ENCODE assay signal across 39 cellular contexts in genomic region chr2:207716061-207716460, GRCh38.
"Had no signal": no experiment of that assay in that cellular context is flagged by ENCODE, and none has a peak within 500 bp of the region (broad histone marks: within the 10 kb centered on the region; RNA-seq: fewer than 3 reads in every experiment).

No MANE protein-coding gene starts in this region.

- DNase-seq: activated effector memory CD4-positive, alpha-beta T cell treated with anti-CD3 and anti-CD28 coated beads, Interleukin-2, amount 50 U/mL, for 16 hours; activated effector memory CD4-positive, alpha-beta T cell treated with Interleukin-2 at 50 U/mL for 16 hours; activated gamma-delta T cell; activated gamma-delta T cell treated with Interleukin-2 at 50 U/mL for 16 hours; activated naive CD4-positive, alpha-beta T cell; activated naive CD4-positive, alpha-beta T cell treated with anti-CD3 and anti-CD28 coated beads for 36 hours; activated naive CD4-positive, alpha-beta T cell treated with anti-CD3 and anti-CD28 coated beads, Interleukin-2, amount 10 ng/mL, durations not matched to agents 7 days and 5 days; activated naive CD4-positive, alpha-beta T cell treated with anti-CD3 and anti-CD28 coated beads, Interleukin-2, amount 50 U/mL, for 16 hours; activated naive CD4-positive, alpha-beta T cell treated with Interleukin-2 at 50 U/mL for 16 hours; activated naive CD8-positive, alpha-beta T cell treated with anti-CD3 and anti-CD28 coated beads for 36 hours; activated naive CD8-positive, alpha-beta T cell treated with anti-CD3 and anti-CD28 coated beads, Interleukin-2, amount 10 ng/mL, durations not matched to agents 7 days and 5 days; activated naive CD8-positive, alpha-beta T cell treated with anti-CD3 and anti-CD28 coated beads, Interleukin-2, amount 50 U/mL, for 24 hours; activated T-cell treated with anti-CD3 and anti-CD28 coated beads for 4 hours; activated T-cell treated with anti-CD3 and anti-CD28 coated beads, Interleukin-2, amount 50 U/mL, for 1 hour; activated T-cell treated with anti-CD3 and anti-CD28 coated beads, Interleukin-2, amount 50 U/mL, for 24 hours; activated T-cell treated with anti-CD3 and anti-CD28 coated beads, Interleukin-2, amount 50 U/mL, for 4 hours; activated T-cell treated with anti-CD3 and anti-CD28 coated beads, Interleukin-2, amount 50 U/mL, for 48 hours; activated T-cell treated with anti-CD3 and anti-CD28 coated beads, Interleukin-2, amount 50 U/mL, for 72 hours; adrenal gland; amniotic stem cell; amygdala; anterior cingulate cortex; aorta; body of pancreas; brain microvascular endothelial cell; caudate nucleus; central memory CD4-positive, alpha-beta T cell; cerebellar nuclear complex had no signal

- H3K9me3 ChIP-seq: adrenal gland, ascending aorta, body of pancreas, breast epithelium had no signal

- H3K9me3 Mint-ChIP-seq: activated naive CD4-positive, alpha-beta T cell treated with anti-CD3 and anti-CD28 coated beads for 36 hours; activated naive CD4-positive, alpha-beta T cell treated with anti-CD3 and anti-CD28 coated beads, Interleukin-2, amount 10 ng/mL, durations not matched to agents 7 days and 5 days; activated naive CD4-positive, alpha-beta T cell treated with anti-CD3 and anti-CD28 coated beads, Interleukin-2, amount 50 U/mL, for 24 hours; activated naive CD4-positive, alpha-beta T cell treated with anti-CD3 and anti-CD28 coated beads, Interleukin-2, amount 50 U/mL, for 72 hours; activated naive CD8-positive, alpha-beta T cell treated with anti-CD3 and anti-CD28 coated beads for 36 hours; activated naive CD8-positive, alpha-beta T cell treated with anti-CD3 and anti-CD28 coated beads, Interleukin-2, amount 10 ng/mL, durations not matched to agents 7 days and 5 days; activated naive CD8-positive, alpha-beta T cell treated with anti-CD3 and anti-CD28 coated beads, Interleukin-2, amount 50 U/mL, for 24 hours; activated T-cell treated with anti-CD3 and anti-CD28 coated beads, Interleukin-2, amount 50 U/mL, for 24 hours; activated T-cell treated with anti-CD3 and anti-CD28 coated beads, Interleukin-2, amount 50 U/mL, for 4 hours; activated T-cell treated with anti-CD3 and anti-CD28 coated beads, Interleukin-2, amount 50 U/mL, for 72 hours; activated T-helper 1 cell treated with anti-CD3 and anti-CD28 coated beads, Interleukin-12 subunit alpha, Interleukin-12 subunit beta, Interleukin-2, Interleukin-4 antibody, amounts not matched to agents 30 ng/mL and 10 ng/mL and 1 ng/mL, durations not matched to agents 14 hours and 24 hours and 36 hours; activated T-helper 17 cell treated with anti-CD3 and anti-CD28 coated beads, Interleukin-2, amount 50 U/mL, for 72 hours; activated T-helper 2 cell treated with anti-CD3 and anti-CD28 coated beads, Interferon-gamma antibody, Interleukin-2, Interleukin-4, amounts not matched to agents 10 μg/mL and 5 μg/mL and 100 μg/mL, durations not matched to agents 14 hours and 24 hours and 36 hours; central memory CD8-positive, alpha-beta T cell had no signal

- H3K27me3 Mint-ChIP-seq: activated naive CD4-positive, alpha-beta T cell treated with anti-CD3 and anti-CD28 coated beads, Interleukin-2, amount 10 ng/mL, durations not matched to agents 7 days and 5 days; activated naive CD4-positive, alpha-beta T cell treated with anti-CD3 and anti-CD28 coated beads, Interleukin-2, amount 50 U/mL, for 24 hours; activated naive CD8-positive, alpha-beta T cell; activated naive CD8-positive, alpha-beta T cell treated with anti-CD3 and anti-CD28 coated beads for 36 hours; activated naive CD8-positive, alpha-beta T cell treated with anti-CD3 and anti-CD28 coated beads, Interleukin-2, amount 10 ng/mL, durations not matched to agents 7 days and 5 days; activated naive CD8-positive, alpha-beta T cell treated with anti-CD3 and anti-CD28 coated beads, Interleukin-2, amount 50 U/mL, for 24 hours; activated T-cell treated with anti-CD3 and anti-CD28 coated beads, Interleukin-2, amount 50 U/mL, for 24 hours; activated T-helper 17 cell treated with anti-CD3 and anti-CD28 coated beads, Interleukin-2, amount 50 U/mL, for 72 hours; central memory CD8-positive, alpha-beta T cell had no signal

- H3K36me3 ChIP-seq: adrenal gland, ascending aorta, breast epithelium had no signal

- H3K27me3 ChIP-seq: adrenal gland, ascending aorta, body of pancreas, brain microvascular endothelial cell, breast epithelium, cardiac muscle cell had no signal

- ATAC-seq: activated naive CD4-positive, alpha-beta T cell treated with anti-CD3 and anti-CD28 coated beads, Interleukin-2, amount 50 U/mL, for 72 hours; activated naive CD8-positive, alpha-beta T cell treated with anti-CD3 and anti-CD28 coated beads, Interleukin-2, amount 50 U/mL, for 24 hours; activated T-cell treated with anti-CD3 and anti-CD28 coated beads, Interleukin-2, amount 50 U/mL, for 4 hours; activated T-cell treated with anti-CD3 and anti-CD28 coated beads, Interleukin-2, amount 50 U/mL, for 72 hours; activated T-helper 17 cell treated with anti-CD3 and anti-CD28 coated beads, Interleukin-2, amount 50 U/mL, for 72 hours; body of pancreas had no signal

- H3K27ac Mint-ChIP-seq: activated naive CD4-positive, alpha-beta T cell treated with anti-CD3 and anti-CD28 coated beads for 36 hours; activated naive CD4-positive, alpha-beta T cell treated with anti-CD3 and anti-CD28 coated beads, Interleukin-2, amount 10 ng/mL, durations not matched to agents 7 days and 5 days; activated naive CD4-positive, alpha-beta T cell treated with anti-CD3 and anti-CD28 coated beads, Interleukin-2, amount 50 U/mL, for 24 hours; activated naive CD4-positive, alpha-beta T cell treated with anti-CD3 and anti-CD28 coated beads, Interleukin-2, amount 50 U/mL, for 72 hours; activated naive CD8-positive, alpha-beta T cell; activated naive CD8-positive, alpha-beta T cell treated with anti-CD3 and anti-CD28 coated beads for 36 hours; activated naive CD8-positive, alpha-beta T cell treated with anti-CD3 and anti-CD28 coated beads, Interleukin-2, amount 10 ng/mL, durations not matched to agents 7 days and 5 days; activated naive CD8-positive, alpha-beta T cell treated with anti-CD3 and anti-CD28 coated beads, Interleukin-2, amount 50 U/mL, for 24 hours; activated T-cell treated with anti-CD3 and anti-CD28 coated beads, Interleukin-2, amount 50 U/mL, for 24 hours; activated T-cell treated with anti-CD3 and anti-CD28 coated beads, Interleukin-2, amount 50 U/mL, for 72 hours; activated T-helper 1 cell treated with anti-CD3 and anti-CD28 coated beads, Interleukin-12 subunit alpha, Interleukin-12 subunit beta, Interleukin-2, Interleukin-4 antibody, amounts not matched to agents 30 ng/mL and 10 ng/mL and 1 ng/mL, durations not matched to agents 14 hours and 24 hours and 36 hours; activated T-helper 17 cell treated with anti-CD3 and anti-CD28 coated beads, Interleukin-2, amount 50 U/mL, for 72 hours; activated T-helper 2 cell treated with anti-CD3 and anti-CD28 coated beads, Interferon-gamma antibody, Interleukin-2, Interleukin-4, amounts not matched to agents 10 μg/mL and 5 μg/mL and 100 μg/mL, durations not matched to agents 14 hours and 24 hours and 36 hours; brain had no signal

- H3K4me1 ChIP-seq: breast epithelium had no signal

- H3K27ac ChIP-seq: adrenal gland, ascending aorta, body of pancreas, brain microvascular endothelial cell, breast epithelium, cardiac muscle cell had no signal

- H3K4me3 ChIP-seq: adrenal gland, ascending aorta, body of pancreas, breast epithelium, cardiac muscle cell had no signal

- H3K4me3 Mint-ChIP-seq: activated naive CD4-positive, alpha-beta T cell treated with anti-CD3 and anti-CD28 coated beads for 36 hours; activated naive CD4-positive, alpha-beta T cell treated with anti-CD3 and anti-CD28 coated beads, Interleukin-2, amount 10 ng/mL, durations not matched to agents 7 days and 5 days; activated naive CD4-positive, alpha-beta T cell treated with anti-CD3 and anti-CD28 coated beads, Interleukin-2, amount 50 U/mL, for 24 hours; activated naive CD8-positive, alpha-beta T cell; activated naive CD8-positive, alpha-beta T cell treated with anti-CD3 and anti-CD28 coated beads for 36 hours; activated naive CD8-positive, alpha-beta T cell treated with anti-CD3 and anti-CD28 coated beads, Interleukin-2, amount 10 ng/mL, durations not matched to agents 7 days and 5 days; activated naive CD8-positive, alpha-beta T cell treated with anti-CD3 and anti-CD28 coated beads, Interleukin-2, amount 50 U/mL, for 24 hours; activated T-cell treated with anti-CD3 and anti-CD28 coated beads, Interleukin-2, amount 50 U/mL, for 24 hours; activated T-cell treated with anti-CD3 and anti-CD28 coated beads, Interleukin-2, amount 50 U/mL, for 4 hours; activated T-cell treated with anti-CD3 and anti-CD28 coated beads, Interleukin-2, amount 50 U/mL, for 72 hours; activated T-helper 1 cell treated with anti-CD3 and anti-CD28 coated beads, Interleukin-12 subunit alpha, Interleukin-12 subunit beta, Interleukin-2, Interleukin-4 antibody, amounts not matched to agents 30 ng/mL and 10 ng/mL and 1 ng/mL, durations not matched to agents 14 hours and 24 hours and 36 hours; activated T-helper 17 cell treated with anti-CD3 and anti-CD28 coated beads, Interleukin-2, amount 50 U/mL, for 72 hours; central memory CD8-positive, alpha-beta T cell had no signal
